Comparison of ENCODE assay signal across 20 cellular contexts in the genomic region with DNA sequence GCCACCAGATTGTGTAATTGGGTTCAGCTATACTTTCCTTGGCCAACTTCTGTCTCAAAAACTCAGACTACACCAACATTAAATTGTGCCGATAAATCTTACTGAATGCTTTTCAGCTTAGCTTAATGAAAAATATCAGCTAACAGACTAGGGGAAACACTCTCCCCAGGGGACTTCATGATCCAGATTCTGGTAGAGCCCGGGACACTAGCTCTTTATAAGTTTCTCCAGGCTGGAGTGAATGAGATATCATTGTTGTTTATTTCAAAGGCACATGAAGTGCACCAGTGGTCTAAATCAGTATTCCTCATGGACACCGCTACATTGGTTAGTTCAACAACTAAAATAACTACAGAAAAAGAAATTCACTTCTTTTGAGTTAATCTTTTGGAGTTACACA. TPM values are rescaled to one million over a fixed set of nuclear protein-coding genes. Genes with fewer than 3 reads are reported as not detected.
"Had no signal": no experiment of that assay in that cellular context is flagged by ENCODE, and none has a peak within 500 bp of the region (broad histone marks: within the 10 kb centered on the region; RNA-seq: fewer than 3 reads in every experiment).

No MANE protein-coding gene starts in this region.

- H3K36me3 ChIP-seq: transverse colon had no signal

- H3K4me3 Mint-ChIP-seq: activated CD4-positive, alpha-beta T cell treated with anti-CD3 and anti-CD28 coated beads, Interleukin-2, amount 10 ng/mL, durations not matched to agents 24 days and 14 days; activated CD8-positive, alpha-beta T cell treated with anti-CD3 and anti-CD28 coated beads, Interleukin-2, amount 10 ng/mL, durations not matched to agents 7 days and 5 days; activated naive CD4-positive, alpha-beta T cell treated with anti-CD3 and anti-CD28 coated beads for 36 hours; activated naive CD8-positive, alpha-beta T cell treated with anti-CD3 and anti-CD28 coated beads, Interleukin-2, amount 50 U/mL, for 24 hours; activated T-cell treated with anti-CD3 and anti-CD28 coated beads, Interleukin-2, amount 50 U/mL, for 24 hours; natural killer cell treated with Interleukin-12 subunit alpha and Interleukin-12 subunit beta and Interleukin-15 and Interleukin-18, amount 100 ng/mL, for 72 hours had no signal

- H3K27me3 ChIP-seq: dorsolateral prefrontal cortex, transverse colon had no signal

- H3K4me3 ChIP-seq: dorsolateral prefrontal cortex, lung, transverse colon had no signal

- H3K4me1 Mint-ChIP-seq: activated CD4-positive, alpha-beta T cell treated with anti-CD3 and anti-CD28 coated beads, Interleukin-2, amount 10 ng/mL, durations not matched to agents 24 days and 14 days; activated naive CD8-positive, alpha-beta T cell treated with anti-CD3 and anti-CD28 coated beads, Interleukin-2, amount 50 U/mL, for 24 hours had no signal

- H3K9me3 Mint-ChIP-seq: activated CD4-positive, alpha-beta T cell treated with anti-CD3 and anti-CD28 coated beads, Interleukin-2, amount 10 ng/mL, durations not matched to agents 24 days and 14 days; activated naive CD4-positive, alpha-beta T cell treated with anti-CD3 and anti-CD28 coated beads for 36 hours; activated naive CD8-positive, alpha-beta T cell treated with anti-CD3 and anti-CD28 coated beads, Interleukin-2, amount 50 U/mL, for 24 hours; activated T-cell treated with anti-CD3 and anti-CD28 coated beads, Interleukin-2, amount 50 U/mL, for 24 hours; activated T-helper 2 cell treated with anti-CD3 and anti-CD28 coated beads, Interferon-gamma antibody, Interleukin-2, Interleukin-4, amounts not matched to agents 10 μg/mL and 5 μg/mL and 100 μg/mL, durations not matched to agents 14 hours and 24 hours and 36 hours; natural killer cell treated with Interleukin-12 subunit alpha and Interleukin-12 subunit beta and Interleukin-15 and Interleukin-18, amount 100 ng/mL, for 72 hours had no signal

- H3K36me3 Mint-ChIP-seq: natural killer cell treated with Interleukin-12 subunit alpha and Interleukin-12 subunit beta and Interleukin-15 and Interleukin-18, amount 100 ng/mL, for 72 hours had no signal

- DNase-seq: activated CD4-positive, alpha-beta T cell treated with anti-CD3 and anti-CD28 coated beads, Interleukin-2, amount 10 ng/mL, durations not matched to agents 24 days and 14 days; activated CD8-positive, alpha-beta T cell treated with anti-CD3 and anti-CD28 coated beads, Interleukin-2, amount 10 ng/mL, durations not matched to agents 7 days and 5 days; activated naive CD4-positive, alpha-beta T cell treated with anti-CD3 and anti-CD28 coated beads for 36 hours; activated naive CD8-positive, alpha-beta T cell treated with anti-CD3 and anti-CD28 coated beads, Interleukin-2, amount 50 U/mL, for 24 hours; activated T-cell treated with anti-CD3 and anti-CD28 coated beads, Interleukin-2, amount 50 U/mL, for 24 hours; anterior cingulate cortex; caudate nucleus; dorsolateral prefrontal cortex; hippocampal formation; left colon; nucleus accumbens; posterior cingulate gyrus; stimulated activated CD4-positive, alpha-beta T cell treated with anti-CD3 and anti-CD28 coated beads, Interleukin-2, amount 100 ng/mL, for 24 hours; stimulated activated naive CD8-positive, alpha-beta T cell treated with anti-CD3 and anti-CD28 coated beads, Interleukin-15, Interleukin-2, amounts not matched to agents 100 U/mL and 50 U/mL, for 24 hours; substantia nigra; T1000; transverse colon had no signal

- H3K27ac ChIP-seq: transverse colon had no signal

- ATAC-seq: activated CD8-positive, alpha-beta T cell treated with anti-CD3 and anti-CD28 coated beads, Interleukin-2, amount 10 ng/mL, durations not matched to agents 7 days and 5 days; activated naive CD8-positive, alpha-beta T cell treated with anti-CD3 and anti-CD28 coated beads, Interleukin-2, amount 50 U/mL, for 24 hours; left colon; natural killer cell treated with Interleukin-12 subunit alpha and Interleukin-12 subunit beta and Interleukin-15 and Interleukin-18, amount 100 ng/mL, for 72 hours; stimulated activated naive CD8-positive, alpha-beta T cell treated with anti-CD3 and anti-CD28 coated beads, Interleukin-15, Interleukin-2, amounts not matched to agents 100 U/mL and 50 U/mL, for 24 hours had no signal

- H3K9me3 ChIP-seq: transverse colon had no signal

- H3K27ac Mint-ChIP-seq: activated CD4-positive, alpha-beta T cell treated with anti-CD3 and anti-CD28 coated beads, Interleukin-2, amount 10 ng/mL, durations not matched to agents 24 days and 14 days; activated CD8-positive, alpha-beta T cell treated with anti-CD3 and anti-CD28 coated beads, Interleukin-2, amount 10 ng/mL, durations not matched to agents 7 days and 5 days; activated naive CD4-positive, alpha-beta T cell treated with anti-CD3 and anti-CD28 coated beads for 36 hours; activated naive CD8-positive, alpha-beta T cell treated with anti-CD3 and anti-CD28 coated beads, Interleukin-2, amount 50 U/mL, for 24 hours; activated T-cell treated with anti-CD3 and anti-CD28 coated beads, Interleukin-2, amount 50 U/mL, for 24 hours; activated T-helper 2 cell treated with anti-CD3 and anti-CD28 coated beads, Interferon-gamma antibody, Interleukin-2, Interleukin-4, amounts not matched to agents 10 μg/mL and 5 μg/mL and 100 μg/mL, durations not matched to agents 14 hours and 24 hours and 36 hours; natural killer cell treated with Interleukin-12 subunit alpha and Interleukin-12 subunit beta and Interleukin-15 and Interleukin-18, amount 100 ng/mL, for 72 hours had no signal

RNA-seq across cellular contexts. Expression of a gene that starts 10.5 kb away (rescaled TPM):
- total RNA-seq: activated naive CD4-positive, alpha-beta T cell treated with anti-CD3 and anti-CD28 coated beads for 36 hours had no signal
